ENCODE assay signal across 23 cellular contexts in the genomic region with DNA sequence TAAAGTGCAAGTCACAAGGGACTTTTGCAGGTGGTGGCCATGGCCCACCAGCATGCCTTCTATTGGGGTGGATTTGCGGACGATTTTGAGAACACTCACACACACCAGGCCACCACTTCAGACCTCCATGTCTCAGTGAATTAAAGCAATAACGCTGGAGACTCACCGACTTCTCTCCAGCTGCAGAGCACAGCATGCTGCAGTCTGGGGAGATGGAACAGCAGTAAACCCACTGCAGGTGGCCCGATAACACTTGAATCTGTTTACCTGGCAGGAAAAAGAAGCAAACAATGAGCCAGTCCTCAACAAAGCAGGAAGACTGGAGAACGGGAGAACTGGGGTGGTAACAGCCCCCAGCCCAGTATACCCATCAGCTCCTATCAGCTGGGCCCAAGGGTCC. TPM values are rescaled to one million over a fixed set of nuclear protein-coding genes. Genes with fewer than 3 reads are reported as not detected.
DNase-seq lines count a peak whose midpoint lies in the region; ATAC-seq and TF ChIP-seq lines count a peak whose summit lies in the region.
"Had no signal": no experiment of that assay in that cellular context is flagged by ENCODE, and none has a peak within 500 bp of the region (broad histone marks: within the 10 kb centered on the region; RNA-seq: fewer than 3 reads in every experiment).

No MANE protein-coding gene starts in this region.

- whole genome bisulfite sequencing in right lobe of liver (ENCODE audit: insufficient coverage, low coverage, low lambda C conversion rate, missing lambda C conversion rate): 48% methylated on average over 3 of the region's 6 CpGs

- ATAC-seq in right lobe of liver: peak in 3 of 4 donors; percentile 9 to 25 (median 22)
- no peak for ATAC-seq in GM19351 (IDR thresholded peaks at IDR 0.05; ENCODE audit: unreplicated experiment)
- ATAC-seq in HG03439 (IDR thresholded peaks at IDR 0.05; ENCODE audit: unreplicated experiment): no peak
- ATAC-seq: GM12878, heart right ventricle, mucosa of descending colon had no signal

- no peaks in the 10 kb centered on the region for H3K9me3 Mint-ChIP-seq in activated CD4-positive, alpha-beta memory T cell treated with anti-CD3 and anti-CD28 coated beads for 36 hours
- no peaks in the 10 kb centered on the region for H3K9me3 Mint-ChIP-seq in activated CD4-positive, alpha-beta memory T cell treated with anti-CD3 and anti-CD28 coated beads, Interleukin-2, amount 10 ng/mL, durations not matched to agents 7 days and 5 days
- H3K9me3 Mint-ChIP-seq: activated naive CD4-positive, alpha-beta T cell treated with anti-CD3 and anti-CD28 coated beads, Interleukin-2, amount 50 U/mL, for 24 hours; immature natural killer cell; neural crest cell had no signal

- H3K4me1 ChIP-seq in right lobe of liver: peaks cover 0 to 18% (median 3%) of the 10 kb centered on the region in 4 donors
- H3K4me1 ChIP-seq: HAP-1, prostate gland, uterus had no signal

- POLR2A ChIA-PET in activated CD4-positive, alpha-beta memory T cell treated with anti-CD3 and anti-CD28 coated beads for 36 hours (lab: Charles Lee): interaction anchor here (0.9 to 4.7 kb wide), 2 partner anchors 10 to 24 kb away, joined by 3 to 48 read pairs; a partner anchor contains a TSS
- POLR2A ChIA-PET in activated CD4-positive, alpha-beta memory T cell treated with anti-CD3 and anti-CD28 coated beads, Interleukin-2, amount 10 ng/mL, durations not matched to agents 7 days and 5 days (lab: Charles Lee): interaction anchor here (1.5 kb wide), 1 partner anchor 23 kb away, joined by 3 read pairs; a partner anchor contains a TSS

- TF ChIP-seq CTCF in right lobe of liver (IDR thresholded peaks at IDR 0.05): no peak

- peaks cover 70% of the 10 kb centered on the region for H3K4me1 Mint-ChIP-seq in activated CD4-positive, alpha-beta memory T cell treated with anti-CD3 and anti-CD28 coated beads for 36 hours (ENCODE audit: low read depth)
- H3K4me1 Mint-ChIP-seq in activated CD4-positive, alpha-beta memory T cell treated with anti-CD3 and anti-CD28 coated beads, Interleukin-2, amount 10 ng/mL, durations not matched to agents 7 days and 5 days: peaks cover 37% of the 10 kb centered on the region
- H3K4me1 Mint-ChIP-seq: immature natural killer cell had no signal

- H3K36me3 ChIP-seq in right lobe of liver: peaks cover 9 to 63% (median 33%) of the 10 kb centered on the region in 4 donors
- H3K36me3 ChIP-seq: uterus had no signal

- no peak for DNase-seq in activated CD4-positive, alpha-beta memory T cell treated with anti-CD3 and anti-CD28 coated beads for 36 hours
- DNase-seq in activated CD4-positive, alpha-beta memory T cell treated with anti-CD3 and anti-CD28 coated beads, Interleukin-2, amount 10 ng/mL, durations not matched to agents 7 days and 5 days: no peak
- DNase-seq in NCI-H1105 treated with DMSO at 0.1 percent for 48 hours (lab: John Stamatoyannopoulos, UW): peak; percentile 21
- DNase-seq in NCI-H345 treated with DMSO at 0.1 percent for 48 hours (lab: John Stamatoyannopoulos, UW; ENCODE audit: unreplicated experiment): peak; percentile 92
- no peak for DNase-seq in right lobe of liver
- no peak for DNase-seq in NCI-H2227 treated with DMSO at 0.1 percent for 48 hours (lab: John Stamatoyannopoulos, UW)
- DNase-seq: brain microvascular endothelial cell, C1 segment of cervical spinal cord, heart right ventricle, immature natural killer cell, MG63, mucosa of descending colon, uterus had no signal

- H3K4me3 ChIP-seq in right lobe of liver: no peak overlapping the region
- H3K4me3 ChIP-seq: coronary artery, GM12878, HAP-1, heart right ventricle, MG63, mucosa of descending colon, prostate gland, uterus had no signal

- no peak for TF ChIP-seq POLR2A in right lobe of liver (IDR thresholded peaks at IDR 0.05)

- no peak overlapping the region for H3K4me3 Mint-ChIP-seq in activated CD4-positive, alpha-beta memory T cell treated with anti-CD3 and anti-CD28 coated beads for 36 hours
- H3K4me3 Mint-ChIP-seq in activated CD4-positive, alpha-beta memory T cell treated with anti-CD3 and anti-CD28 coated beads, Interleukin-2, amount 10 ng/mL, durations not matched to agents 7 days and 5 days: no peak overlapping the region
- H3K4me3 Mint-ChIP-seq: activated naive CD4-positive, alpha-beta T cell treated with anti-CD3 and anti-CD28 coated beads, Interleukin-2, amount 50 U/mL, for 24 hours; IgD-negative memory B cell; immature natural killer cell; neural crest cell had no signal

- CTCF ChIA-PET in activated CD4-positive, alpha-beta memory T cell treated with anti-CD3 and anti-CD28 coated beads for 36 hours (lab: Charles Lee): interaction anchor here (1.3 kb wide), 1 partner anchor 17 kb away, joined by 3 read pairs; no protein-coding TSS in a partner anchor
- CTCF ChIA-PET in activated CD4-positive, alpha-beta memory T cell treated with anti-CD3 and anti-CD28 coated beads, Interleukin-2, amount 10 ng/mL, durations not matched to agents 7 days and 5 days (lab: Charles Lee): no interaction called here

- H3K27ac Mint-ChIP-seq in activated CD4-positive, alpha-beta memory T cell treated with anti-CD3 and anti-CD28 coated beads for 36 hours: peak overlapping the region; percentile 67
- H3K27ac Mint-ChIP-seq in activated CD4-positive, alpha-beta memory T cell treated with anti-CD3 and anti-CD28 coated beads, Interleukin-2, amount 10 ng/mL, durations not matched to agents 7 days and 5 days: no peak overlapping the region
- H3K27ac Mint-ChIP-seq: activated naive CD4-positive, alpha-beta T cell treated with anti-CD3 and anti-CD28 coated beads, Interleukin-2, amount 50 U/mL, for 24 hours; IgD-negative memory B cell; immature natural killer cell had no signal

- H3K36me3 Mint-ChIP-seq in activated CD4-positive, alpha-beta memory T cell treated with anti-CD3 and anti-CD28 coated beads for 36 hours: peaks cover 74% of the 10 kb centered on the region
- peaks cover 80% of the 10 kb centered on the region for H3K36me3 Mint-ChIP-seq in activated CD4-positive, alpha-beta memory T cell treated with anti-CD3 and anti-CD28 coated beads, Interleukin-2, amount 10 ng/mL, durations not matched to agents 7 days and 5 days (ENCODE audit: low read depth)

- intact Hi-C loops in activated CD4-positive, alpha-beta memory T cell treated with anti-CD3 and anti-CD28 coated beads for 36 hours (cut with micrococcal nuclease): loop anchor here (10.0 kb wide), 1 partner anchor 1637 kb away; no protein-coding TSS in a partner anchor
- intact Hi-C loops in right lobe of liver (cut with DNase I): loop anchor here in 1 of 2 donors (10.0 kb wide), 1 partner anchor 163 kb away; no protein-coding TSS in a partner anchor

- H3K27ac ChIP-seq in right lobe of liver: peak overlapping the region; percentile 8 to 47 (median 30)
- H3K27ac ChIP-seq: brain microvascular endothelial cell, coronary artery, heart right ventricle, prostate gland, RWPE1, uterus had no signal

- H3K27me3 ChIP-seq in right lobe of liver: no peaks in the 10 kb centered on the region
- H3K27me3 ChIP-seq: brain microvascular endothelial cell, heart right ventricle, MG63, uterus had no signal

- no peaks in the 10 kb centered on the region for H3K9me3 ChIP-seq in right lobe of liver
- H3K9me3 ChIP-seq: HAP-1, heart right ventricle, MG63, mucosa of descending colon, prostate gland, uterus had no signal

- H3K27me3 Mint-ChIP-seq in activated CD4-positive, alpha-beta memory T cell treated with anti-CD3 and anti-CD28 coated beads for 36 hours: no peaks in the 10 kb centered on the region
- H3K27me3 Mint-ChIP-seq in activated CD4-positive, alpha-beta memory T cell treated with anti-CD3 and anti-CD28 coated beads, Interleukin-2, amount 10 ng/mL, durations not matched to agents 7 days and 5 days: no peaks in the 10 kb centered on the region
- H3K27me3 Mint-ChIP-seq: activated naive CD4-positive, alpha-beta T cell treated with anti-CD3 and anti-CD28 coated beads, Interleukin-2, amount 50 U/mL, for 24 hours; IgD-negative memory B cell had no signal

RNA-seq across cellular contexts. Expression of a gene that starts 21.6 kb away (rescaled TPM):
- total RNA-seq in activated CD4-positive, alpha-beta memory T cell treated with anti-CD3 and anti-CD28 coated beads for 36 hours: 10 to 100 TPM; 65.8 to 70.8 TPM
- 10 to 100 TPM; 39.7 to 41.0 TPM for total RNA-seq in activated CD4-positive, alpha-beta memory T cell treated with anti-CD3 and anti-CD28 coated beads, Interleukin-2, amount 10 ng/mL, durations not matched to agents 7 days and 5 days
- 1 to 10 TPM; 4.6 to 9.9 (median 8.5) TPM for total RNA-seq in right lobe of liver

RNA-seq across cellular contexts. Expression of a gene that starts 22.9 kb away (rescaled TPM):
- 100 to 1,000 TPM in 1 of 2 experiments, 10 to 100 TPM in 1; 93.2 to 102 TPM for total RNA-seq in activated CD4-positive, alpha-beta memory T cell treated with anti-CD3 and anti-CD28 coated beads for 36 hours
- 10 to 100 TPM; 49.6 to 53.9 TPM for total RNA-seq in activated CD4-positive, alpha-beta memory T cell treated with anti-CD3 and anti-CD28 coated beads, Interleukin-2, amount 10 ng/mL, durations not matched to agents 7 days and 5 days
- 10 to 100 TPM; 27.5 to 73.9 (median 49.0) TPM for total RNA-seq in right lobe of liver

Comparison
In these comparisons a context has a peak if more than half of its experiments do, and no peak if none do; other contexts are left out.
1. DNase-seq: peak in NCI-H1105 treated with DMSO at 0.1 percent for 48 hours (single experiment) and NCI-H345 treated with DMSO at 0.1 percent for 48 hours (single experiment); none in activated CD4-positive, alpha-beta memory T cell treated with anti-CD3 and anti-CD28 coated beads for 36 hours (single experiment), activated CD4-positive, alpha-beta memory T cell treated with anti-CD3 and anti-CD28 coated beads, Interleukin-2, amount 10 ng/mL, durations not matched to agents 7 days and 5 days (single experiment), right lobe of liver (0 of 3) and NCI-H2227 treated with DMSO at 0.1 percent for 48 hours (single experiment).
2. ATAC-seq: peak in right lobe of liver (3 of 4); none in GM19351 (single experiment) and HG03439 (single experiment).